In genomic region chr2:236026839-236027238, GRCh38 we compare ENCODE assay signal across 18 cellular contexts.
"Had no signal": no experiment of that assay in that cellular context is flagged by ENCODE, and none has a peak within 500 bp of the region (broad histone marks: within the 10 kb centered on the region; RNA-seq: fewer than 3 reads in every experiment).

No MANE protein-coding gene starts in this region.

- H3K4me3 ChIP-seq: esophagus muscularis mucosa, hepatocyte, prostate gland, right lobe of liver, suprapubic skin, thyroid gland had no signal

- H3K4me1 ChIP-seq: parathyroid adenoma, prostate gland, right lobe of liver, suprapubic skin, thyroid gland had no signal

- H3K9ac ChIP-seq: parathyroid adenoma had no signal

- H3K36me3 ChIP-seq: esophagus muscularis mucosa, prostate gland, right lobe of liver, suprapubic skin, thyroid gland had no signal

- FAIRE-seq: kidney had no signal

- ATAC-seq: effector memory CD8-positive, alpha-beta T cell; left cardiac atrium; left ventricle myocardium superior; natural killer cell; right lobe of liver; stimulated activated effector memory CD8-positive, alpha-beta T cell treated with anti-CD3 and anti-CD28 coated beads, Interleukin-12 subunit alpha, Interleukin-12 subunit beta, amount 100 ng/mL, for 72 hours; stimulated activated naive CD8-positive, alpha-beta T cell treated with anti-CD3 and anti-CD28 coated beads, Interleukin-15, Interleukin-2, amounts not matched to agents 100 U/mL and 50 U/mL, for 24 hours had no signal

- H3K27me3 ChIP-seq: esophagus muscularis mucosa, hepatocyte, right lobe of liver, suprapubic skin, thyroid gland had no signal

- DNase-seq: effector memory CD8-positive, alpha-beta T cell; foreskin melanocyte; kidney; left cardiac atrium; left ventricle myocardium superior; natural killer cell; right lobe of liver; stimulated activated CD4-positive, alpha-beta T cell treated with anti-CD3 and anti-CD28 coated beads, Interleukin-4, amount 100 ng/mL, for 1 hour; stimulated activated CD8-positive, alpha-beta memory T cell treated with anti-CD3 and anti-CD28 coated beads, Interleukin-4, amount 100 ng/mL, for 48 hours; stimulated activated naive CD8-positive, alpha-beta T cell treated with anti-CD3 and anti-CD28 coated beads, Interleukin-15, Interleukin-2, amounts not matched to agents 100 U/mL and 50 U/mL, for 24 hours; thyroid gland had no signal

- H3K9me3 ChIP-seq: esophagus muscularis mucosa, prostate gland, right lobe of liver, suprapubic skin, thyroid gland had no signal

- H3K27ac ChIP-seq: epithelial cell of prostate, esophagus muscularis mucosa, hepatocyte, parathyroid adenoma, prostate gland, right lobe of liver, suprapubic skin, thyroid gland had no signal
